Comparison of ENCODE assay signal across 9 cellular contexts in the genomic region with DNA sequence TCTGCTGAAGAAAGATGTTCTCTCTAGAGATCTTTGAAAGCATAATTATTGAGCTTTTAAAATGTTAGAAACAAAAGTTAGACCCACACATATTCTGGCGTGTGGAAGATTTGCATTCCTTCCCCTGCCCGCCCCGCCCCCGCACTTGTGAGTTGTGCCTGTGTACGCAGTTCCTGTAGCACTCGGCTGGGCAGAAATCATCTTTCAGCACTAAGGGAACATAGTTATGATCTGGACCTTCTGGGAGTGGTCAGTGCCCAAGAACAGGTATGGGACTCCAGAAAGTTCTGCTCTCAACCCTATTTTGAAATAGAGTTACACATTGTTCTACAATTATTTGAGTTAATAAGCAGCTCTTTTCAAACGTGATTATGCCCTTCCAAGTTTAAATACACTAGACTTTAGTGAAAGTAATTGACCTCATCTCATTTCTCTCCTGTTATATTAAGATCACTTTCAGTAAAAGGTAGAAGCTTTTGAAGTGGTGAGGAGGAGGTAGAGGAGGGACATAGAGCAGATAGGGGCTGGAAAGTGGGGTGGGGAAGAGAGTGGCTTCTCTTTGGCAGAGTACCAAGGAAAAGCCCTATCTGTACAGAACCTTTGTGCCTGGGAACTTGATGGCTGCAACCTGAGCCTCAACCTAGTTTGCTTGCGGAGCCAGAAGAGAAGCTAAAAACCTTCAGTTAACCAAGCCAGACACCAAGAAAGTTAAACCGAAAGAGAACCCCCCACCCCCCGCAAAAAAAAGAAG. TPM values are rescaled to one million over a fixed set of nuclear protein-coding genes. Genes with fewer than 3 reads are reported as not detected.
DNase-seq lines count a peak whose midpoint lies in the region; ATAC-seq and TF ChIP-seq lines count a peak whose summit lies in the region.
"Had no signal": no experiment of that assay in that cellular context is flagged by ENCODE, and none has a peak within 500 bp of the region (broad histone marks: within the 10 kb centered on the region; RNA-seq: fewer than 3 reads in every experiment).

No MANE protein-coding gene starts in this region.

- DNase-seq in GM10248 (ENCODE audit: extremely low spot score) (peak; percentile 65), left lobe of liver (ENCODE audit: low spot score) (no peak), superior temporal gyrus (ENCODE audit: extremely low spot score) (no peak), NCI-H146 (lab: John Stamatoyannopoulos, UW) (no peak), globus pallidus (ENCODE audit: low spot score) (no peak)
- no peak for DNase-seq in activated T-cell treated with anti-CD3 and anti-CD28 coated beads, Interleukin-2, amount 50 U/mL, for 24 hours
- peak; percentile 62 for DNase-seq in stimulated activated naive CD8-positive, alpha-beta T cell treated with anti-CD3 and anti-CD28 coated beads, Interleukin-15, Interleukin-2, amounts not matched to agents 100 U/mL and 50 U/mL, for 24 hours

- peak; percentile 61 for ATAC-seq in HG02678 (IDR thresholded peaks at IDR 0.05; ENCODE audit: unreplicated experiment)
- peak; percentile 60 for ATAC-seq in left lobe of liver
- peak; percentile 57 for ATAC-seq in stimulated activated naive CD8-positive, alpha-beta T cell treated with anti-CD3 and anti-CD28 coated beads, Interleukin-15, Interleukin-2, amounts not matched to agents 100 U/mL and 50 U/mL, for 24 hours

- CTCF ChIA-PET in GM10248 (lab: Yijun Ruan, JAX) = interaction anchor here (0.9 to 1.9 kb wide), 9 partner anchors 9 to 182 kb away, joined by 3 to 11 read pairs (median 3); a partner anchor contains a TSS

- peaks cover 46% of the 10 kb centered on the region for H3K4me1 Mint-ChIP-seq in activated T-cell treated with anti-CD3 and anti-CD28 coated beads, Interleukin-2, amount 50 U/mL, for 24 hours (ENCODE audit: low read depth)

- TF ChIP-seq CTCF in GM10248 (IDR thresholded peaks at IDR 0.05; ENCODE audit: control extremely low read depth, extremely low read depth, low read depth, missing control alignments) = no peak

- POLR2A ChIA-PET in GM10248 (lab: Yijun Ruan, JAX) = interaction anchor here (1.9 kb wide), 1 partner anchor 181 kb away, joined by 4 read pairs; a partner anchor contains a TSS

- H3K36me3 Mint-ChIP-seq in activated T-cell treated with anti-CD3 and anti-CD28 coated beads, Interleukin-2, amount 50 U/mL, for 24 hours (ENCODE audit: low read depth) = no peaks in the 10 kb centered on the region

- H3K27ac Mint-ChIP-seq in activated T-cell treated with anti-CD3 and anti-CD28 coated beads, Interleukin-2, amount 50 U/mL, for 24 hours = peak overlapping the region; percentile 57

- no peaks in the 10 kb centered on the region for H3K27me3 Mint-ChIP-seq in activated T-cell treated with anti-CD3 and anti-CD28 coated beads, Interleukin-2, amount 50 U/mL, for 24 hours
- H3K27me3 Mint-ChIP-seq: central memory CD8-positive, alpha-beta T cell had no signal

- H3K9me3 Mint-ChIP-seq in activated T-cell treated with anti-CD3 and anti-CD28 coated beads, Interleukin-2, amount 50 U/mL, for 24 hours = no peaks in the 10 kb centered on the region
- H3K9me3 Mint-ChIP-seq: central memory CD8-positive, alpha-beta T cell had no signal

- H3K4me3 Mint-ChIP-seq in activated T-cell treated with anti-CD3 and anti-CD28 coated beads, Interleukin-2, amount 50 U/mL, for 24 hours = peak overlapping the region; percentile 48
- H3K4me3 Mint-ChIP-seq: central memory CD8-positive, alpha-beta T cell had no signal

RNA-seq across cellular contexts. Expression of a gene that starts 5.7 kb away (rescaled TPM):
- total RNA-seq in left lobe of liver = 4.0 TPM

RNA-seq across cellular contexts. Expression of a gene that starts 34.9 kb away (rescaled TPM):
- 16.0 TPM for total RNA-seq in left lobe of liver

Comparison
In these comparisons a context has a peak if more than half of its experiments do, and no peak if none do; other contexts are left out.
1. DNase-seq: peak in GM10248 (single experiment) and stimulated activated naive CD8-positive, alpha-beta T cell treated with anti-CD3 and anti-CD28 coated beads, Interleukin-15, Interleukin-2, amounts not matched to agents 100 U/mL and 50 U/mL, for 24 hours (single experiment); none in activated T-cell treated with anti-CD3 and anti-CD28 coated beads, Interleukin-2, amount 50 U/mL, for 24 hours (single experiment), left lobe of liver (single experiment), superior temporal gyrus (single experiment), NCI-H146 (single experiment) and globus pallidus (single experiment).
2. Peak in every context shown above with its lines, with median percentiles within 50 percentile points of each other: ATAC-seq.